ENCODE assay signal across 13 cellular contexts in genomic region chr5:113776832-113777525, GRCh38.
A peak's percentile ranks its signal among the peaks of the same experiment; 100 is the strongest.
DNase-seq lines count a peak whose midpoint lies in the region; ATAC-seq, FAIRE-seq and TF ChIP-seq lines count a peak whose summit lies in the region.
"Had no signal": no experiment of that assay in that cellular context is flagged by ENCODE, and none has a peak within 500 bp of the region (broad histone marks: within the 10 kb centered on the region; RNA-seq: fewer than 3 reads in every experiment).

No MANE protein-coding gene starts in this region.

- TF ChIP-seq POLR2A in endothelial cell of umbilical vein (IDR thresholded peaks at IDR 0.05; ENCODE audit: low read depth, low read length) (no peak), testis (IDR thresholded peaks at IDR 0.05) (no peak)

- no peak overlapping the region for H2AFZ ChIP-seq in endothelial cell of umbilical vein (ENCODE audit: low read depth, low read length)

- no peak overlapping the region for H3K4me3 ChIP-seq in endothelial cell of umbilical vein (replicated peaks in 1 of 3; ENCODE audit: insufficient read depth in 1 of 3, low read depth in 1 of 3, low read length in 3 of 3)
- no peak overlapping the region for H3K4me3 ChIP-seq in testis

- dilution Hi-C loops in endothelial cell of umbilical vein (cut with MboI; ENCODE audit: extremely low pct_ligation_motif_present, low sequenced_read_pairs): no loop called here

- DNase-seq in left cardiac atrium: peak; percentile 21
- DNase-seq in left ventricle myocardium superior: no peak
- peak; percentile 1 for DNase-seq in RKO (ENCODE audit: low spot score)
- peak; percentile 54 for DNase-seq in endothelial cell of umbilical vein (ENCODE audit: low read depth, low spot score)
- peak; percentile 65 for DNase-seq in testis
- DNase-seq in NCI-H1930 (lab: John Stamatoyannopoulos, UW): no peak
- no peak for DNase-seq in stimulated activated CD8-positive, alpha-beta memory T cell treated with anti-CD3 and anti-CD28 coated beads, Interleukin-4, amount 100 ng/mL, for 48 hours
- DNase-seq: DMS153, NCI-H1092 treated with DMSO at 0.1 percent for 48 hours, NCI-H69, SHP77, T1000 had no signal

- BruUV-seq in endothelial cell of umbilical vein (replicated peaks; lab: Mats Ljungman, UMichigan): no TSS peak

- H4K20me1 ChIP-seq in endothelial cell of umbilical vein (replicated peaks; ENCODE audit: control insufficient read depth, extremely low read depth, insufficient read depth, low read length): no peaks in the 10 kb centered on the region

- no peak overlapping the region for H3K9ac ChIP-seq in endothelial cell of umbilical vein (replicated peaks; ENCODE audit: extremely low read depth, insufficient read depth, low read length)

- no peaks in the 10 kb centered on the region for H3K9me1 ChIP-seq in endothelial cell of umbilical vein (replicated peaks; ENCODE audit: control insufficient read depth, extremely low read depth, insufficient read depth, low read length)

- H3K4me1 ChIP-seq in endothelial cell of umbilical vein (ENCODE audit: control insufficient read depth, extremely low read depth, insufficient read depth, low read length) (no peaks in the 10 kb centered on the region), testis (peaks cover 3% of the 10 kb centered on the region)

- no peaks in the 10 kb centered on the region for H3K36me3 ChIP-seq in endothelial cell of umbilical vein (ENCODE audit: control insufficient read depth in 2 of 2, extremely low read depth in 1 of 2, insufficient read depth in 2 of 2, low read length in 2 of 2)
- H3K36me3 ChIP-seq in testis (ENCODE audit: low read depth, missing control alignments): no peaks in the 10 kb centered on the region

- TF ChIP-seq CTCF in endothelial cell of umbilical vein (IDR thresholded peaks at IDR 0.05; ENCODE audit: extremely low read depth in 1 of 2, insufficient read depth in 1 of 2, low read depth in 1 of 2, low read length in 2 of 2): no peak
- no peak for TF ChIP-seq CTCF in testis (IDR thresholded peaks at IDR 0.05)

- POLR2A ChIA-PET in endothelial cell of umbilical vein (lab: Charles Lee): no interaction called here

- CTCF ChIA-PET in endothelial cell of umbilical vein (lab: Charles Lee): no interaction called here

- WGBS in testis, 2 donors: 48 to 58% methylated on average over 5 of the region's 5 CpGs

- H3K27ac ChIP-seq in endothelial cell of umbilical vein (ENCODE audit: insufficient read depth, low read depth, low read length) (no peak overlapping the region), testis (peak overlapping the region in 1 of 2 donors; percentile 19)

- H3K79me2 ChIP-seq in endothelial cell of umbilical vein (ENCODE audit: control insufficient read depth, insufficient read depth, low read length): no peaks in the 10 kb centered on the region

- intact Hi-C loops in left cardiac atrium (cut with DNase I) (no loop called here), left ventricle myocardium superior (cut with micrococcal nuclease) (no loop called here), endothelial cell of umbilical vein (cut with micrococcal nuclease) (no loop called here), testis (cut with DNase I; ENCODE audit: low total_unique reads) (no loop called here)

- H3K27me3 ChIP-seq in endothelial cell of umbilical vein (ENCODE audit: control insufficient read depth in 2 of 2, insufficient read depth in 2 of 2, low read length in 2 of 2) (no peaks in the 10 kb centered on the region), testis (no peaks in the 10 kb centered on the region)

- ATAC-seq in left cardiac atrium (no peak), left ventricle myocardium superior (no peak), HG03280 (IDR thresholded peaks at IDR 0.05; ENCODE audit: unreplicated experiment) (no peak)

- H3K9me3 ChIP-seq in endothelial cell of umbilical vein (replicated peaks; ENCODE audit: control insufficient read depth, insufficient read depth, low read length): no peaks in the 10 kb centered on the region
- no peaks in the 10 kb centered on the region for H3K9me3 ChIP-seq in testis

- FAIRE-seq in endothelial cell of umbilical vein (lab: Jason Lieb, UNC): no peak

- H3K4me2 ChIP-seq in endothelial cell of umbilical vein (ENCODE audit: insufficient read depth, low read length): no peak overlapping the region

TF ChIP-seq in endothelial cell of umbilical vein, 7 proteins besides CTCF, POLR2A, EP300 and RAD21:
- no peak for TF ChIP-seq POLR2AphosphoS5 (IDR thresholded peaks at IDR 0.05; ENCODE audit: insufficient read depth, low read depth, low read length)
- no peak for TF ChIP-seq JUN (IDR thresholded peaks at IDR 0.05; ENCODE audit: borderline replicate concordance, insufficient read depth, insufficient read length, low read depth)
- TF ChIP-seq EZH2 (IDR thresholded peaks at IDR 0.05; ENCODE audit: borderline replicate concordance, low read depth, low read length, severe bottlenecking): no peak
- no peak for TF ChIP-seq GATA2 (IDR thresholded peaks at IDR 0.05; ENCODE audit: insufficient read depth, insufficient read length, low read depth, low read length)
- no peak for TF ChIP-seq MYC (IDR thresholded peaks at IDR 0.05; ENCODE audit: low read depth, low read length)
- TF ChIP-seq, protein P1, sequence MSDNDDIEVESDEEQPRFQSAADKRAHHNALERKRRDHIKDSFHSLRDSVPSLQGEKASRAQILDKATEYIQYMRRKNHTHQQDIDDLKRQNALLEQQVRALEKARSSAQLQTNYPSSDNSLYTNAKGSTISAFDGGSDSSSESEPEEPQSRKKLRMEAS (IDR thresholded peaks at IDR 0.05; ENCODE audit: insufficient read depth, insufficient read length): no peak
- no peak for TF ChIP-seq FOS (IDR thresholded peaks at IDR 0.05; ENCODE audit: borderline replicate concordance, insufficient read depth, low read length)

Comparison
In these comparisons a context has a peak if more than half of its experiments do, and no peak if none do; other contexts are left out.
1. DNase-seq: peak in left cardiac atrium (single experiment), RKO (single experiment), endothelial cell of umbilical vein (single experiment) and testis (single experiment); none in left ventricle myocardium superior (single experiment), NCI-H1930 (0 of 2) and stimulated activated CD8-positive, alpha-beta memory T cell treated with anti-CD3 and anti-CD28 coated beads, Interleukin-4, amount 100 ng/mL, for 48 hours (single experiment).